ENCODE assay signal across 7 cellular contexts in genomic region chr3:78013653-78014052, GRCh38.
"Had no signal": no experiment of that assay in that cellular context is flagged by ENCODE, and none has a peak within 500 bp of the region (broad histone marks: within the 10 kb centered on the region; RNA-seq: fewer than 3 reads in every experiment).

No MANE protein-coding gene starts in this region.

- H3K4me1 ChIP-seq: HAP-1 had no signal

- H3K36me3 ChIP-seq: HAP-1 had no signal

- H2AFZ ChIP-seq: GM23338 had no signal

- DNase-seq: H7, IMR-90, KG1 had no signal

- H3K4me2 ChIP-seq: GM23338 had no signal

- H3K4me3 ChIP-seq: GM23338, HAP-1, K562 had no signal

- H3K9me3 ChIP-seq: HAP-1 had no signal

- FAIRE-seq: HTR-8/SVneo, K562 had no signal
